ENCODE assay signal across 19 cellular contexts in genomic region chr14:103889002-103889312, GRCh38. TPM values are rescaled to one million over a fixed set of nuclear protein-coding genes. Genes with fewer than 3 reads are reported as not detected.
"Had no signal": no experiment of that assay in that cellular context is flagged by ENCODE, and none has a peak within 500 bp of the region (broad histone marks: within the 10 kb centered on the region; RNA-seq: fewer than 3 reads in every experiment).

No MANE protein-coding gene starts in this region.

RNA-seq across cellular contexts. Expression of gene TDRD9, which starts 39.3 kb away (rescaled TPM):
- total RNA-seq: T-helper 2 cell treated with Interferon-gamma antibody and Interleukin-4, amounts not matched to agents 100 ng/mL and 5 ng/mL, for 36 hours had no signal

RNA-seq across cellular contexts. Expression of gene RD3L, which starts 53.4 kb away (rescaled TPM):
- total RNA-seq: activated CD4-positive, alpha-beta memory T cell treated with anti-CD3 and anti-CD28 coated beads, Interleukin-2, amount 10 ng/mL, durations not matched to agents 7 days and 5 days; activated CD4-positive, alpha-beta T cell treated with anti-CD3 and anti-CD28 coated beads, Interleukin-2, amount 10 ng/mL, durations not matched to agents 7 days and 5 days; activated naive CD4-positive, alpha-beta T cell treated with anti-CD3 and anti-CD28 coated beads, Interleukin-2, amount 50 U/mL, for 72 hours; activated naive CD8-positive, alpha-beta T cell treated with anti-CD3 and anti-CD28 coated beads, Interleukin-2, amount 10 ng/mL, durations not matched to agents 7 days and 5 days; activated T-cell treated with anti-CD3 and anti-CD28 coated beads, Interleukin-2, amount 50 U/mL, for 72 hours; ascending aorta; bronchial epithelial cell; cerebellum; dermis microvascular lymphatic vessel endothelial cell; endothelial cell of umbilical vein; esophagus squamous epithelium; fibroblast of lung; fibroblast of villous mesenchyme; gastroesophageal sphincter; glomerular endothelial cell; T-cell; T-helper 2 cell treated with Interferon-gamma antibody and Interleukin-4, amounts not matched to agents 100 ng/mL and 5 ng/mL, for 36 hours; WTC11 had no signal
- polyA plus RNA-seq: endothelial cell of umbilical vein, esophagus, fibroblast of lung had no signal
